8 cellular contexts compared by ENCODE assay signal in the genomic region with DNA sequence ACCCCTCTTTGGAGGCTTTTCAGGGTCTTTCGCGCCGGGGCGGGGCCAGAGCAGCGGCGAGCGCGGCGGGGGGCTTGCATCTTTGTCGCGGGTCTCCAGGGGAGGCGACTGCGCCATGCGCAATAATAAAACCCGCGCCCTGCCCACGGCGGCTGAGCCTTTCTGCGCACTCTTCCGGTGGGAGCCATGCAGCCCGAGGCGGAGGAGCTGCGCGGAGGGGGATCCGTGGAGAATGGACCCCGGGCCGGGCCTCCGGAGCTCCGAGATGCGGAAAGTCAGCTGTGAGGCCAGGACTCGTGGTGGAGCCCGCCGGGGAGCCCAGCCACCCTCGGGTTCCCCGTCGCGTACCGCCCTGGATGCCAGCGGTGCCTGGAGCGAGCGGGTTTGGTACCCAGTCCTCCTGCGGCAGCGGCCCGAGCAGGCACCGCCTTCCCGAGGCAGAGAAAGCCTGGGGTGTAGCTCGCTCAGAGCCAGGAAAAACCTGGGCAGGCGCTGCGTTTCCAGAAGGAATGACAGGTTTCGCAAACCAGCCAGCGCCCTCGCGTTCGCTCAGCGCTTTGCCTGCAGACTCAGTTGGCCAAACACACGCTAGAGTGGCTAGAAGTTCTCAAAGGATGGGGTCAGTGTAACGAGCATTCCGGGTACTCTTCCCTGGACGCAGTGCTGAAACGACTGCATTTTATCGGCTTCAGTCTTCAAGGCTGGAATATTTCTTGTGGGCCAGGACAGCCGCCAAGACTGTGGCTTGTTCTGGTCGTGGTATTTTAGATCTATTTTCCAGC. TPM values are rescaled to one million over a fixed set of nuclear protein-coding genes. Genes with fewer than 3 reads are reported as not detected.
DNase-seq lines count a peak whose midpoint lies in the region; ATAC-seq, FAIRE-seq and TF ChIP-seq lines count a peak whose summit lies in the region.

No MANE protein-coding gene starts in this region.

- ATAC-seq in HG03432 (IDR thresholded peaks at IDR 0.05; ENCODE audit: unreplicated experiment) (no peak), HG03442 (IDR thresholded peaks at IDR 0.05; ENCODE audit: unreplicated experiment) (no peak)

- 8% methylated on average over 14 to 16 of the region's 63 CpGs for WGBS in esophagus squamous epithelium, 2 donors
- under 1% methylated on average over 63 of the region's 63 CpGs for WGBS in urinary bladder

- H3K36me3 ChIP-seq in WERI-Rb-1 (no peaks in the 10 kb centered on the region; the same call in 1 of the 2 replicates), esophagus squamous epithelium (no peaks in the 10 kb centered on the region), mucosa of stomach (ENCODE audit: control insufficient read depth, insufficient read depth, low read length) (no peaks in the 10 kb centered on the region), urinary bladder (ENCODE audit: insufficient read depth) (no peaks in the 10 kb centered on the region)

- H3K27ac ChIP-seq in WERI-Rb-1 (peak overlapping the region; percentile 75), esophagus squamous epithelium (peak overlapping the region; percentile 82 to 97 (median 90)), urinary bladder (ENCODE audit: low read depth) (peak overlapping the region; percentile 92)

- no peaks in the 10 kb centered on the region for H3K27me3 ChIP-seq in WERI-Rb-1 (ENCODE audit: insufficient read depth, low read depth, severe bottlenecking)
- peaks cover 0 to 66% (median 4%) of the 10 kb centered on the region in 4 donors for H3K27me3 ChIP-seq in esophagus squamous epithelium
- peaks cover 24% of the 10 kb centered on the region for H3K27me3 ChIP-seq in mucosa of stomach (ENCODE audit: control insufficient read depth, insufficient read depth, low read length)

- TF ChIP-seq CTCF in WERI-Rb-1 (IDR thresholded peaks at IDR 0.05; ENCODE audit: low read depth, low read length): peak; percentile 16; the same call in 1 of the 2 replicates
- TF ChIP-seq CTCF in esophagus squamous epithelium (IDR thresholded peaks at IDR 0.05): no peak

- H3K4me1 ChIP-seq in esophagus squamous epithelium: peaks cover 6 to 26% (median 12%) of the 10 kb centered on the region in 3 donors
- no peaks in the 10 kb centered on the region for H3K4me1 ChIP-seq in mucosa of stomach (ENCODE audit: control insufficient read depth, insufficient read depth, low read length)
- H3K4me1 ChIP-seq in urinary bladder (ENCODE audit: insufficient read depth): no peaks in the 10 kb centered on the region

- peak in 2 of 4 donors; percentile 27 to 33 for TF ChIP-seq POLR2A in esophagus squamous epithelium (IDR thresholded peaks at IDR 0.05)

- DNase-seq in Ammon's horn (ENCODE audit: low spot score): peak; percentile 59
- peak; percentile 30 for DNase-seq in HTR-8/SVneo (ENCODE audit: insufficient read length, low spot score)
- peak; percentile 46 for DNase-seq in WERI-Rb-1
- no peak for DNase-seq in esophagus squamous epithelium (lab: John Stamatoyannopoulos, UW)

- H3K4me3 ChIP-seq in WERI-Rb-1 (ENCODE audit: low read depth, low read length) (peak overlapping the region; percentile 85), esophagus squamous epithelium (peak overlapping the region; percentile 43 to 77 (median 71)), mucosa of stomach (ENCODE audit: low read length) (no peak overlapping the region), urinary bladder (ENCODE audit: low read depth, low read length) (peak overlapping the region; percentile 80)

- FAIRE-seq in HTR-8/SVneo (lab: Jason Lieb, UNC): no peak

- H3K9me3 ChIP-seq in WERI-Rb-1 (ENCODE audit: severe bottlenecking) (no peaks in the 10 kb centered on the region), esophagus squamous epithelium (no peaks in the 10 kb centered on the region), mucosa of stomach (ENCODE audit: control insufficient read depth, low read length) (no peaks in the 10 kb centered on the region)

- peak overlapping the region; percentile 39 for H3K9ac ChIP-seq in mucosa of stomach (ENCODE audit: low read length)

- intact Hi-C loops in esophagus squamous epithelium (cut with DNase I): no loop called here

RNA-seq across cellular contexts. Expression of a gene that starts 1.3 kb away (rescaled TPM):
- total RNA-seq in esophagus squamous epithelium: 10 to 100 TPM in 2 of 4 donors, 1 to 10 TPM in 2; 1.7 to 66.6 (median 11.4) TPM
- 226 TPM for total RNA-seq in urinary bladder
- polyA plus RNA-seq in urinary bladder: 43.3 TPM
